ENCODE assay signal across 1 cellular context in the genomic region with DNA sequence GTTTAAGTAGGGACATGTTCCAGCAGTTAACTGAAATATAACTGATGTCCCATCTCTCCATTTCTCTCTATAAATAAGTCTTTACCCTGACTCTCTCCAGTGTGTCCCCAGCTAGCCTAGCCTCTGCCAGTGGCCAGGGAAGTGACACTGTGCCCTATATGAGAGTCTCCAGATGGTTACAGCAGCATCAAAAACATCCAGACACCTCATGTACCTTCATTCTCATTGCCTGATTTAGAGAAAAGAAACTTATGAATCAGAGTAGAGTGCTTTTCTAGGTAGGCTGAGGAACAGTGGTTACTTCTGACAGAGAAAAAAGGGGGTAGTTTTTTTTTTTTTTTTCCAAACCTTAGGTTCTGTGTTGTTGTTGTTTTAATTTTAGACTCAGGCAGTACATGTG.
TF ChIP-seq lines count a peak whose summit lies in the region.

No MANE protein-coding gene starts in this region.

TF ChIP-seq in H1, 55 proteins besides CTCF, POLR2A, EP300 and RAD21 (continued from another document):
- TF ChIP-seq SIRT6 (IDR thresholded peaks at IDR 0.05; ENCODE audit: low read length), result no peak
- TF ChIP-seq MAFK (IDR thresholded peaks at IDR 0.05; ENCODE audit: low read depth, low read length), result no peak
- TF ChIP-seq BRCA1 (IDR thresholded peaks at IDR 0.05; ENCODE audit: low read depth, low read length), result no peak
- TF ChIP-seq CREB1 (IDR thresholded peaks at IDR 0.05), result no peak
- no peak for TF ChIP-seq RXRA (IDR thresholded peaks at IDR 0.05; ENCODE audit: insufficient read depth, low read depth, low read length)
- TF ChIP-seq, protein P1, sequence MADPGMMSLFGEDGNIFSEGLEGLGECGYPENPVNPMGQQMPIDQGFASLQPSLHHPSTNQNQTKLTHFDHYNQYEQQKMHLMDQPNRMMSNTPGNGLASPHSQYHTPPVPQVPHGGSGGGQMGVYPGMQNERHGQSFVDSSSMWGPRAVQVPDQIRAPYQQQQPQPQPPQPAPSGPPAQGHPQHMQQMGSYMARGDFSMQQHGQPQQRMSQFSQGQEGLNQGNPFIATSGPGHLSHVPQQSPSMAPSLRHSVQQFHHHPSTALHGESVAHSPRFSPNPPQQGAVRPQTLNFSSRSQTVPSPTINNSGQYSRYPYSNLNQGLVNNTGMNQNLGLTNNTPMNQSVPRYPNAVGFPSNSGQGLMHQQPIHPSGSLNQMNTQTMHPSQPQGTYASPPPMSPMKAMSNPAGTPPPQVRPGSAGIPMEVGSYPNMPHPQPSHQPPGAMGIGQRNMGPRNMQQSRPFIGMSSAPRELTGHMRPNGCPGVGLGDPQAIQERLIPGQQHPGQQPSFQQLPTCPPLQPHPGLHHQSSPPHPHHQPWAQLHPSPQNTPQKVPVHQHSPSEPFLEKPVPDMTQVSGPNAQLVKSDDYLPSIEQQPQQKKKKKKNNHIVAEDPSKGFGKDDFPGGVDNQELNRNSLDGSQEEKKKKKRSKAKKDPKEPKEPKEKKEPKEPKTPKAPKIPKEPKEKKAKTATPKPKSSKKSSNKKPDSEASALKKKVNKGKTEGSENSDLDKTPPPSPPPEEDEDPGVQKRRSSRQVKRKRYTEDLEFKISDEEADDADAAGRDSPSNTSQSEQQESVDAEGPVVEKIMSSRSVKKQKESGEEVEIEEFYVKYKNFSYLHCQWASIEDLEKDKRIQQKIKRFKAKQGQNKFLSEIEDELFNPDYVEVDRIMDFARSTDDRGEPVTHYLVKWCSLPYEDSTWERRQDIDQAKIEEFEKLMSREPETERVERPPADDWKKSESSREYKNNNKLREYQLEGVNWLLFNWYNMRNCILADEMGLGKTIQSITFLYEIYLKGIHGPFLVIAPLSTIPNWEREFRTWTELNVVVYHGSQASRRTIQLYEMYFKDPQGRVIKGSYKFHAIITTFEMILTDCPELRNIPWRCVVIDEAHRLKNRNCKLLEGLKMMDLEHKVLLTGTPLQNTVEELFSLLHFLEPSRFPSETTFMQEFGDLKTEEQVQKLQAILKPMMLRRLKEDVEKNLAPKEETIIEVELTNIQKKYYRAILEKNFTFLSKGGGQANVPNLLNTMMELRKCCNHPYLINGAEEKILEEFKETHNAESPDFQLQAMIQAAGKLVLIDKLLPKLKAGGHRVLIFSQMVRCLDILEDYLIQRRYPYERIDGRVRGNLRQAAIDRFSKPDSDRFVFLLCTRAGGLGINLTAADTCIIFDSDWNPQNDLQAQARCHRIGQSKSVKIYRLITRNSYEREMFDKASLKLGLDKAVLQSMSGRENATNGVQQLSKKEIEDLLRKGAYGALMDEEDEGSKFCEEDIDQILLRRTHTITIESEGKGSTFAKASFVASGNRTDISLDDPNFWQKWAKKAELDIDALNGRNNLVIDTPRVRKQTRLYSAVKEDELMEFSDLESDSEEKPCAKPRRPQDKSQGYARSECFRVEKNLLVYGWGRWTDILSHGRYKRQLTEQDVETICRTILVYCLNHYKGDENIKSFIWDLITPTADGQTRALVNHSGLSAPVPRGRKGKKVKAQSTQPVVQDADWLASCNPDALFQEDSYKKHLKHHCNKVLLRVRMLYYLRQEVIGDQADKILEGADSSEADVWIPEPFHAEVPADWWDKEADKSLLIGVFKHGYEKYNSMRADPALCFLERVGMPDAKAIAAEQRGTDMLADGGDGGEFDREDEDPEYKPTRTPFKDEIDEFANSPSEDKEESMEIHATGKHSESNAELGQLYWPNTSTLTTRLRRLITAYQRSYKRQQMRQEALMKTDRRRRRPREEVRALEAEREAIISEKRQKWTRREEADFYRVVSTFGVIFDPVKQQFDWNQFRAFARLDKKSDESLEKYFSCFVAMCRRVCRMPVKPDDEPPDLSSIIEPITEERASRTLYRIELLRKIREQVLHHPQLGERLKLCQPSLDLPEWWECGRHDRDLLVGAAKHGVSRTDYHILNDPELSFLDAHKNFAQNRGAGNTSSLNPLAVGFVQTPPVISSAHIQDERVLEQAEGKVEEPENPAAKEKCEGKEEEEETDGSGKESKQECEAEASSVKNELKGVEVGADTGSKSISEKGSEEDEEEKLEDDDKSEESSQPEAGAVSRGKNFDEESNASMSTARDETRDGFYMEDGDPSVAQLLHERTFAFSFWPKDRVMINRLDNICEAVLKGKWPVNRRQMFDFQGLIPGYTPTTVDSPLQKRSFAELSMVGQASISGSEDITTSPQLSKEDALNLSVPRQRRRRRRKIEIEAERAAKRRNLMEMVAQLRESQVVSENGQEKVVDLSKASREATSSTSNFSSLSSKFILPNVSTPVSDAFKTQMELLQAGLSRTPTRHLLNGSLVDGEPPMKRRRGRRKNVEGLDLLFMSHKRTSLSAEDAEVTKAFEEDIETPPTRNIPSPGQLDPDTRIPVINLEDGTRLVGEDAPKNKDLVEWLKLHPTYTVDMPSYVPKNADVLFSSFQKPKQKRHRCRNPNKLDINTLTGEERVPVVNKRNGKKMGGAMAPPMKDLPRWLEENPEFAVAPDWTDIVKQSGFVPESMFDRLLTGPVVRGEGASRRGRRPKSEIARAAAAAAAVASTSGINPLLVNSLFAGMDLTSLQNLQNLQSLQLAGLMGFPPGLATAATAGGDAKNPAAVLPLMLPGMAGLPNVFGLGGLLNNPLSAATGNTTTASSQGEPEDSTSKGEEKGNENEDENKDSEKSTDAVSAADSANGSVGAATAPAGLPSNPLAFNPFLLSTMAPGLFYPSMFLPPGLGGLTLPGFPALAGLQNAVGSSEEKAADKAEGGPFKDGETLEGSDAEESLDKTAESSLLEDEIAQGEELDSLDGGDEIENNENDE (IDR thresholded peaks at IDR 0.05; ENCODE audit: insufficient replicate concordance, low read length), result no peak
- no peak for TF ChIP-seq BCL11A (IDR thresholded peaks at IDR 0.05; ENCODE audit: low read depth in 2 of 2, low read length in 2 of 2)
- TF ChIP-seq ASH2L (IDR thresholded peaks at IDR 0.05; ENCODE audit: low read length), result no peak
- no peak for TF ChIP-seq ZNF274 (IDR thresholded peaks at IDR 0.05; ENCODE audit: borderline replicate concordance, extremely low read depth, low read length)
- no peak for TF ChIP-seq JUND (IDR thresholded peaks at IDR 0.05; ENCODE audit: low read length)
- TF ChIP-seq EGR1 (IDR thresholded peaks at IDR 0.05; ENCODE audit: borderline replicate concordance, low read depth, low read length), result no peak
